ENCODE assay signal across 8 cellular contexts in the genomic region with DNA sequence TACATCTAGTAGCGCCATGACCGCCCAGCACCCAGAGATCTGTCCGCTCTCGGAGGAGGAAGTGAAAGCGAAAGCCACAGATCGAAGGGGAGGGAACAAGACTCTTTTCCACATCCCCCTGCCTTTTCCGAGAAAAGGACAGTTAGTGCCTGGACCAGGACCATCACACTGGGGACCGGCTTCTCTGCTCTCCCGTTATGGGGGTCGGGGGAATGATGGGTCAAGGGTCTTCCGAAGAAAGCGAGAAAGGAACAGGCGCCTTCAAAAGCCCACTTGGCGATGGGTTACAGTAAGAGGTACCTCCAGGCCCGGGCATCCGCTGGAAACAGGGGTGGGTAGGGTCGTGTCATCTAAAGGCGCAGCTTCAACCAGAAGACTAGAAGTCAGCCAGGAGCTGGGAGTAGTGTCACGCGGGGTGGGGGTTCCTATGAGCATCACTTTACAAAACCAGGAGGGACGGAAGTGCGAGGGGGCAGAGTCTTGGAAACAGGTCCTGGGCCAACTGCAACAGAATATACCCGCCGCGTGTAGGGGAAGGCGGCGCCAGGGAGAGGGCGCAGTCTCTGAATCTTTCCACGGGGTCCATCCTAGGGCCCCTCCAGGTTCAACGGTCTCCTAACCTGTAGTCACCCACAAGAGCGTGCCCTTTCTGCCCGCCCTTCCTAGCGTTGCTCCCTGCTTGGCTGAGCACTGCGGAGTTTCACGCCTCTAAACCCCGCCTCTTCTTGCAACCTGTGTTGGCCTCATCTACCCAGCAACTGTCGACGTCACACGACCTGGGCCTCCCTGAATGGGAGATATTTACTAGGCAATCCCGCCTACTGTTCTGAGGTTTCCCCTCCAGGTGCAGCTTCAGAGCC. TPM values are rescaled to one million over a fixed set of nuclear protein-coding genes. Genes with fewer than 3 reads are reported as not detected.
DNase-seq lines count a peak whose midpoint lies in the region; ATAC-seq and TF ChIP-seq lines count a peak whose summit lies in the region.

A gene (minus strand): TSS at position 69 of the 860 bp plus-strand sequence. CDS start 51 bp downstream, at position 18.

- H3K9me3 Mint-ChIP-seq in CD4-positive, CD25-positive, alpha-beta regulatory T cell: no peaks in the 10 kb centered on the region

- H3K4me3 ChIP-seq in CD4-positive, CD25-positive, alpha-beta regulatory T cell (ENCODE audit: low read depth, low read length): peak within 1 kb of the TSS; percentile 94
- H3K4me3 ChIP-seq in liver (ENCODE audit: low read depth in 1 of 3, low read length in 3 of 3): peak within 1 kb of the TSS; percentile 75 to 91 (median 87)

- TF ChIP-seq RAD21 in liver (IDR thresholded peaks at IDR 0.05): peak in 1 of 2 donors; percentile 11

- H3K4me3 Mint-ChIP-seq in CD4-positive, CD25-positive, alpha-beta regulatory T cell: peak within 1 kb of the TSS; percentile 96 to 99 (median 98)

- WGBS in liver: under 1% methylated on average over 40 of the region's 40 CpGs

- ATAC-seq in CD4-positive, CD25-positive, alpha-beta regulatory T cell (ENCODE audit: low read depth in 2 of 2): peak; percentile 83 to 84
- ATAC-seq in GM19397 (IDR thresholded peaks at IDR 0.05; ENCODE audit: unreplicated experiment): peak; percentile 64
- ATAC-seq in HG03565 (IDR thresholded peaks at IDR 0.05; ENCODE audit: unreplicated experiment): peak; percentile 60

- H3K4me1 ChIP-seq in CD4-positive, CD25-positive, alpha-beta regulatory T cell (ENCODE audit: control insufficient read depth, insufficient read depth, low read length, poor library complexity, severe bottlenecking): peaks cover 90% of the 10 kb centered on the region
- peaks cover 6 to 48% (median 23%) of the 10 kb centered on the region in 4 donors for H3K4me1 ChIP-seq in liver (ENCODE audit: control insufficient read depth in 4 of 4, insufficient read depth in 4 of 4, low read length in 3 of 4)

- H3K27me3 ChIP-seq in CD4-positive, CD25-positive, alpha-beta regulatory T cell (ENCODE audit: control insufficient read depth, insufficient read depth, low read length): no peaks in the 10 kb centered on the region
- no peaks in the 10 kb centered on the region for H3K27me3 ChIP-seq in liver (ENCODE audit: control insufficient read depth in 4 of 4, insufficient read depth in 4 of 4, low read length in 3 of 4)

- H3K4me1 Mint-ChIP-seq in CD4-positive, CD25-positive, alpha-beta regulatory T cell: peaks cover 14 to 82% (median 62%) of the 10 kb centered on the region in 4 donors

- no peaks in the 10 kb centered on the region for H3K9me3 ChIP-seq in CD4-positive, CD25-positive, alpha-beta regulatory T cell (ENCODE audit: control insufficient read depth in 2 of 2, low read length in 2 of 2)
- no peaks in the 10 kb centered on the region for H3K9me3 ChIP-seq in liver (ENCODE audit: control insufficient read depth in 4 of 4, low read length in 3 of 4)

- H3K27ac Mint-ChIP-seq in CD4-positive, CD25-positive, alpha-beta regulatory T cell: peak within 1 kb of the TSS; percentile 100

- peaks cover 4% of the 10 kb centered on the region for H3K27me3 Mint-ChIP-seq in CD4-positive, CD25-positive, alpha-beta regulatory T cell

- peak within 1 kb of the TSS; percentile 41 to 94 for H3K9ac ChIP-seq in liver (ENCODE audit: low read depth in 1 of 2, low read length in 2 of 2)

- DNase-seq in CD4-positive, CD25-positive, alpha-beta regulatory T cell: peak; percentile 98 to 99 (median 98)
- DNase-seq in NCI-H774 (lab: John Stamatoyannopoulos, UW): peak; percentile 97
- peak; percentile 99 for DNase-seq in activated CD4-positive, alpha-beta T cell treated with anti-CD3 and anti-CD28 coated beads, Interleukin-2, amount 50 U/mL, for 48 hours
- peak; percentile 89 to 94 for DNase-seq in dermis microvascular lymphatic vessel endothelial cell (ENCODE audit: low read depth in 2 of 2)
- DNase-seq in stimulated activated CD4-positive, alpha-beta T cell treated with anti-CD3 and anti-CD28 coated beads, Interleukin-4, amount 100 ng/mL, for 1 hour: peak; percentile 97

- peaks cover 58% of the 10 kb centered on the region for H3K36me3 ChIP-seq in CD4-positive, CD25-positive, alpha-beta regulatory T cell (ENCODE audit: control insufficient read depth, insufficient read depth, low read length)
- H3K36me3 ChIP-seq in liver (ENCODE audit: control insufficient read depth in 4 of 4, insufficient read depth in 3 of 4, low read depth in 1 of 4, low read length in 3 of 4): peaks cover 2 to 37% (median 24%) of the 10 kb centered on the region in 4 donors

- H3K27ac ChIP-seq in CD4-positive, CD25-positive, alpha-beta regulatory T cell (ENCODE audit: insufficient read depth, low read length, poor library complexity, severe bottlenecking): peak within 1 kb of the TSS; percentile 99
- H3K27ac ChIP-seq in liver (ENCODE audit: low read depth in 1 of 2, low read length in 2 of 2): peak within 1 kb of the TSS; percentile 94 to 98

- H3K36me3 Mint-ChIP-seq in CD4-positive, CD25-positive, alpha-beta regulatory T cell: peaks cover 75% of the 10 kb centered on the region

- TF ChIP-seq CTCF in liver (IDR thresholded peaks at IDR 0.05; ENCODE audit: low read depth, low read length, missing input control): no peak

TF ChIP-seq in liver, 16 proteins besides CTCF, POLR2A, EP300 and RAD21:
- TF ChIP-seq FOXA2 (IDR thresholded peaks at IDR 0.05): no peak
- peak; percentile 71 for TF ChIP-seq YY1 (IDR thresholded peaks at IDR 0.05)
- TF ChIP-seq TAF1 (conservative IDR thresholded peaks at IDR 0.05): peak; percentile 36
- TF ChIP-seq, protein P1, sequence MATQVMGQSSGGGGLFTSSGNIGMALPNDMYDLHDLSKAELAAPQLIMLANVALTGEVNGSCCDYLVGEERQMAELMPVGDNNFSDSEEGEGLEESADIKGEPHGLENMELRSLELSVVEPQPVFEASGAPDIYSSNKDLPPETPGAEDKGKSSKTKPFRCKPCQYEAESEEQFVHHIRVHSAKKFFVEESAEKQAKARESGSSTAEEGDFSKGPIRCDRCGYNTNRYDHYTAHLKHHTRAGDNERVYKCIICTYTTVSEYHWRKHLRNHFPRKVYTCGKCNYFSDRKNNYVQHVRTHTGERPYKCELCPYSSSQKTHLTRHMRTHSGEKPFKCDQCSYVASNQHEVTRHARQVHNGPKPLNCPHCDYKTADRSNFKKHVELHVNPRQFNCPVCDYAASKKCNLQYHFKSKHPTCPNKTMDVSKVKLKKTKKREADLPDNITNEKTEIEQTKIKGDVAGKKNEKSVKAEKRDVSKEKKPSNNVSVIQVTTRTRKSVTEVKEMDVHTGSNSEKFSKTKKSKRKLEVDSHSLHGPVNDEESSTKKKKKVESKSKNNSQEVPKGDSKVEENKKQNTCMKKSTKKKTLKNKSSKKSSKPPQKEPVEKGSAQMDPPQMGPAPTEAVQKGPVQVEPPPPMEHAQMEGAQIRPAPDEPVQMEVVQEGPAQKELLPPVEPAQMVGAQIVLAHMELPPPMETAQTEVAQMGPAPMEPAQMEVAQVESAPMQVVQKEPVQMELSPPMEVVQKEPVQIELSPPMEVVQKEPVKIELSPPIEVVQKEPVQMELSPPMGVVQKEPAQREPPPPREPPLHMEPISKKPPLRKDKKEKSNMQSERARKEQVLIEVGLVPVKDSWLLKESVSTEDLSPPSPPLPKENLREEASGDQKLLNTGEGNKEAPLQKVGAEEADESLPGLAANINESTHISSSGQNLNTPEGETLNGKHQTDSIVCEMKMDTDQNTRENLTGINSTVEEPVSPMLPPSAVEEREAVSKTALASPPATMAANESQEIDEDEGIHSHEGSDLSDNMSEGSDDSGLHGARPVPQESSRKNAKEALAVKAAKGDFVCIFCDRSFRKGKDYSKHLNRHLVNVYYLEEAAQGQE (IDR thresholded peaks at IDR 0.05): peak; percentile 70
- TF ChIP-seq, protein P2, sequence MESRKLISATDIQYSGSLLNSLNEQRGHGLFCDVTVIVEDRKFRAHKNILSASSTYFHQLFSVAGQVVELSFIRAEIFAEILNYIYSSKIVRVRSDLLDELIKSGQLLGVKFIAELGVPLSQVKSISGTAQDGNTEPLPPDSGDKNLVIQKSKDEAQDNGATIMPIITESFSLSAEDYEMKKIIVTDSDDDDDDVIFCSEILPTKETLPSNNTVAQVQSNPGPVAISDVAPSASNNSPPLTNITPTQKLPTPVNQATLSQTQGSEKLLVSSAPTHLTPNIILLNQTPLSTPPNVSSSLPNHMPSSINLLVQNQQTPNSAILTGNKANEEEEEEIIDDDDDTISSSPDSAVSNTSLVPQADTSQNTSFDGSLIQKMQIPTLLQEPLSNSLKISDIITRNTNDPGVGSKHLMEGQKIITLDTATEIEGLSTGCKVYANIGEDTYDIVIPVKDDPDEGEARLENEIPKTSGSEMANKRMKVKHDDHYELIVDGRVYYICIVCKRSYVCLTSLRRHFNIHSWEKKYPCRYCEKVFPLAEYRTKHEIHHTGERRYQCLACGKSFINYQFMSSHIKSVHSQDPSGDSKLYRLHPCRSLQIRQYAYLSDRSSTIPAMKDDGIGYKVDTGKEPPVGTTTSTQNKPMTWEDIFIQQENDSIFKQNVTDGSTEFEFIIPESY (IDR thresholded peaks at IDR 0.05): peak; percentile 31
- TF ChIP-seq, protein P3, sequence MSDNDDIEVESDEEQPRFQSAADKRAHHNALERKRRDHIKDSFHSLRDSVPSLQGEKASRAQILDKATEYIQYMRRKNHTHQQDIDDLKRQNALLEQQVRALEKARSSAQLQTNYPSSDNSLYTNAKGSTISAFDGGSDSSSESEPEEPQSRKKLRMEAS (IDR thresholded peaks at IDR 0.05): peak; percentile 79
- TF ChIP-seq HNF4A (conservative IDR thresholded peaks at IDR 0.05): peak; percentile 8 to 26
- TF ChIP-seq GABPA (IDR thresholded peaks at IDR 0.05 in 1 of 2, conservative IDR thresholded peaks at IDR 0.05 in 1 of 2): no peak
- TF ChIP-seq SP1 (IDR thresholded peaks at IDR 0.05): peak; percentile 53
- TF ChIP-seq JUND (IDR thresholded peaks at IDR 0.05): peak; percentile 19 to 84
- TF ChIP-seq FOXA1 (IDR thresholded peaks at IDR 0.05): peak; percentile 4
- peak; percentile 60 to 69 for TF ChIP-seq RXRA (IDR thresholded peaks at IDR 0.05)
- TF ChIP-seq HNF4G (IDR thresholded peaks at IDR 0.05): no peak
- TF ChIP-seq, protein P4, sequence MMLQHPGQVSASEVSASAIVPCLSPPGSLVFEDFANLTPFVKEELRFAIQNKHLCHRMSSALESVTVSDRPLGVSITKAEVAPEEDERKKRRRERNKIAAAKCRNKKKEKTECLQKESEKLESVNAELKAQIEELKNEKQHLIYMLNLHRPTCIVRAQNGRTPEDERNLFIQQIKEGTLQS (IDR thresholded peaks at IDR 0.05): no peak
- TF ChIP-seq NR2F2 (IDR thresholded peaks at IDR 0.05): peak; percentile 46
- TF ChIP-seq EGR1 (IDR thresholded peaks at IDR 0.05; ENCODE audit: low read depth in 2 of 2): no peak
TF ChIP-seq in liver: peak in this region for 11.

RNA-seq across cellular contexts. Expression of the gene that starts here (rescaled TPM):
- 185 TPM for total RNA-seq in CD4-positive, CD25-positive, alpha-beta regulatory T cell
- 100 to 1,000 TPM; 462 to 803 (median 547) TPM for polyA plus RNA-seq in CD4-positive, CD25-positive, alpha-beta regulatory T cell
- 57.3 and 64.9 TPM in 2 replicates for total RNA-seq in dermis microvascular lymphatic vessel endothelial cell
- 10 to 100 TPM; 19.9 to 39.1 TPM for total RNA-seq in liver
- 10 to 100 TPM; 49.0 to 75.1 TPM for polyA plus RNA-seq in liver

Comparison
In these comparisons a context has a peak if more than half of its experiments do, and no peak if none do; other contexts are left out.
1. Peak in every context shown above with its lines: DNase-seq, ATAC-seq, H3K4me3 ChIP-seq and H3K27ac ChIP-seq.
2. RNA of the gene that starts here (polyA plus RNA-seq): 462 to 803 TPM in CD4-positive, CD25-positive, alpha-beta regulatory T cell; 49.0 to 75.1 TPM in liver; every median in the first group is over 4 times any median in the second.